19 cellular contexts compared by ENCODE assay signal in genomic region chr7:132112111-132112510, GRCh38.
DNase-seq lines count a peak whose midpoint lies in the region; ATAC-seq lines count a peak whose summit lies in the region.
"Had no signal": no experiment of that assay in that cellular context is flagged by ENCODE, and none has a peak within 500 bp of the region (broad histone marks: within the 10 kb centered on the region; RNA-seq: fewer than 3 reads in every experiment).

No MANE protein-coding gene starts in this region.

- no peaks in the 10 kb centered on the region for H3K9me3 Mint-ChIP-seq in stimulated activated effector memory CD8-positive, alpha-beta T cell treated with anti-CD3 and anti-CD28 coated beads, Interleukin-12 subunit alpha, Interleukin-12 subunit beta, amount 100 ng/mL, for 72 hours

- no peaks in the 10 kb centered on the region for H3K27me3 ChIP-seq in SJCRH30

- peaks cover 8% of the 10 kb centered on the region; the same call in 1 of the 2 replicates for H3K4me1 ChIP-seq in SJCRH30

- no peaks in the 10 kb centered on the region for H3K4me1 Mint-ChIP-seq in stimulated activated effector memory CD8-positive, alpha-beta T cell treated with anti-CD3 and anti-CD28 coated beads, Interleukin-12 subunit alpha, Interleukin-12 subunit beta, amount 100 ng/mL, for 72 hours

- H3K27ac Mint-ChIP-seq in stimulated activated effector memory CD8-positive, alpha-beta T cell treated with anti-CD3 and anti-CD28 coated beads, Interleukin-12 subunit alpha, Interleukin-12 subunit beta, amount 100 ng/mL, for 72 hours: no peak overlapping the region
- H3K27ac Mint-ChIP-seq: IgD-negative memory B cell had no signal

- no peaks in the 10 kb centered on the region for H3K36me3 Mint-ChIP-seq in stimulated activated effector memory CD8-positive, alpha-beta T cell treated with anti-CD3 and anti-CD28 coated beads, Interleukin-12 subunit alpha, Interleukin-12 subunit beta, amount 100 ng/mL, for 72 hours
- H3K36me3 Mint-ChIP-seq: IgD-negative memory B cell had no signal

- no peak overlapping the region for H3K4me3 ChIP-seq in SJCRH30

- H3K27ac ChIP-seq in SJCRH30: no peak overlapping the region
- H3K27ac ChIP-seq: 22Rv1, HL-60, KMS-11 had no signal

- no peak overlapping the region for H3K4me3 Mint-ChIP-seq in stimulated activated effector memory CD8-positive, alpha-beta T cell treated with anti-CD3 and anti-CD28 coated beads, Interleukin-12 subunit alpha, Interleukin-12 subunit beta, amount 100 ng/mL, for 72 hours
- H3K4me3 Mint-ChIP-seq: IgD-negative memory B cell had no signal

- peak; percentile 15 for DNase-seq in DMS53 (lab: John Stamatoyannopoulos, UW)
- DNase-seq in DMS53 treated with DMSO at 0.1 percent for 48 hours (lab: John Stamatoyannopoulos, UW; ENCODE audit: unreplicated experiment): no peak
- DNase-seq in SJCRH30: peak; percentile 41 to 59
- DNase-seq in left kidney (ENCODE audit: low read depth, low spot score): peak; percentile 30
- no peak for DNase-seq in stimulated activated effector memory CD8-positive, alpha-beta T cell treated with anti-CD3 and anti-CD28 coated beads, Interleukin-12 subunit alpha, Interleukin-12 subunit beta, amount 100 ng/mL, for 72 hours (ENCODE audit: low spot score in 2 of 2)
- DNase-seq: Calu3, MM.1S, NCI-H1694, NCI-H2029 treated with DMSO at 0.1 percent for 48 hours, NCI-H2171, NCI-H524 treated with DMSO at 0.1 percent for 48 hours, NCI-H774 had no signal

- ATAC-seq in stimulated activated effector memory CD8-positive, alpha-beta T cell treated with anti-CD3 and anti-CD28 coated beads, Interleukin-12 subunit alpha, Interleukin-12 subunit beta, amount 100 ng/mL, for 72 hours: peak; percentile 20
- ATAC-seq in GM21786 (IDR thresholded peaks at IDR 0.05; ENCODE audit: unreplicated experiment) (no peak), GM21360 (IDR thresholded peaks at IDR 0.05; ENCODE audit: unreplicated experiment) (no peak)
- ATAC-seq: HCT116 had no signal

- H3K36me3 ChIP-seq in SJCRH30: no peaks in the 10 kb centered on the region

- H3K9me3 ChIP-seq in SJCRH30 (replicated peaks): no peaks in the 10 kb centered on the region

Comparison
In these comparisons a context has a peak if more than half of its experiments do, and no peak if none do; other contexts are left out.
1. DNase-seq: peak in DMS53 (single experiment), SJCRH30 (2 of 2) and left kidney (single experiment); none in DMS53 treated with DMSO at 0.1 percent for 48 hours (single experiment) and stimulated activated effector memory CD8-positive, alpha-beta T cell treated with anti-CD3 and anti-CD28 coated beads, Interleukin-12 subunit alpha, Interleukin-12 subunit beta, amount 100 ng/mL, for 72 hours (0 of 2).